ENCODE assay signal across 24 cellular contexts in genomic region chrX:6129195-6129594, GRCh38.
"Had no signal": no experiment of that assay in that cellular context is flagged by ENCODE, and none has a peak within 500 bp of the region (broad histone marks: within the 10 kb centered on the region; RNA-seq: fewer than 3 reads in every experiment).

No MANE protein-coding gene starts in this region.

- FAIRE-seq: HTR-8/SVneo, K562, RCC 7860 had no signal

- H3K27me3 ChIP-seq: SJSA1 had no signal

- H3K9me3 ChIP-seq: SJSA1 had no signal

- DNase-seq: MV-4-11, NCI-H1048, NCI-H1436, NCI-H187, NCI-H2029, NCI-H2081 treated with DMSO at 0.1 percent for 48 hours, NCI-H2171, NCI-H226, NCI-H446 treated with DMSO at 0.1 percent for 48 hours, NCI-H510A treated with DMSO at 0.1 percent for 48 hours, NCI-H526, NCI-H748 treated with DMSO at 0.1 percent for 48 hours, Right ventricle myocardium superior, RPMI8226, SIG-M5, T-helper 1 cell, T-helper 17 cell had no signal

- H3K36me3 ChIP-seq: SJSA1 had no signal

- H3K4me1 ChIP-seq: SJSA1 had no signal

- ATAC-seq: K562, T-helper 17 cell had no signal

- H3K9ac ChIP-seq: KMS-11 had no signal

- H3K4me3 ChIP-seq: K562, SJSA1, SK-N-MC had no signal

- H3K4me2 ChIP-seq: KMS-11 had no signal

- H3K27ac ChIP-seq: HL-60, KMS-11, SJSA1, SK-N-MC had no signal
